ENCODE assay signal across 8 cellular contexts in the genomic region with DNA sequence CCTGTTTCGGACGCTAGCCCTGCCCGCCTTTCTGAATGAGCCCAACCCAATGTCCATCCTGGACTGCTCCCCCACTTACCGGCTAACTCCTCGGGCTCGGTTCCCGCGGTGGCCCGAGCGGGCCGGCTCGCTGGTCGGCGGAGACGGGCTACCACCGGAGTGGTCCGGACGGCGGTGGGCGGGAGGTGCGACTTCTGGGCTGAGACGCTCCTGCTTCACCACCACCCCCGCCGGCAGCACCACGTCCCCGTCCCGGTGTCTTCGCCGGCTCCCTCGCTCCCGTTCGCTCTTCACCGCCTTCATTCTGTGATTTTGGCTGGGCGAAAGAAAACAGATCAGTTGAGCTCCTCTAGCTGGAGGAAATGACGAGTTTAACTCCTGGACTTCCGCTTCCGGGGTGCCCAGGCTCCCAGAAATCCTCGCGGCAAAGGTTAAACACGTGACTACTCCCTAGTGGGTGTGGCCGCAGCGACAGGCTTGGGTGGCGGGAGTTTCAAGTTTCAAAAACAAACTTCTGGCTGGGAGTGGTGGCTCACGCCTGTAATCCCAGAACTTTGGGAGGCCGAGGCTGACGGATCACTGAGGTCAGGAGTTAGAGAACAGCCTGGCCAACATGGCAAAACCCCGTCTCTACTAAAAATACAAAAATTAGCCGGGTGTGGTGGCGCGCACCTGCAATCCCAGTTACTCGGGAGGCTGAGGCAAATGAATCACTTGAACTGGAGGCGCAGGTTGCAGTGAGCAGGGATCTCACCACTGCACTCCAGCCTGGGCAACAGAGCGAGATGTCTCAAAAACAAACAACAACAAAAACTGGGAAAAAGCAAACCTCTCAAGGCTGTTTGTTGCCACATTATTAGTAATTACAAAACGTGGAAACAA. TPM values are rescaled to one million over a fixed set of nuclear protein-coding genes. Genes with fewer than 3 reads are reported as not detected.
DNase-seq lines count a peak whose midpoint lies in the region; ATAC-seq and TF ChIP-seq lines count a peak whose summit lies in the region.

A gene with protein sequence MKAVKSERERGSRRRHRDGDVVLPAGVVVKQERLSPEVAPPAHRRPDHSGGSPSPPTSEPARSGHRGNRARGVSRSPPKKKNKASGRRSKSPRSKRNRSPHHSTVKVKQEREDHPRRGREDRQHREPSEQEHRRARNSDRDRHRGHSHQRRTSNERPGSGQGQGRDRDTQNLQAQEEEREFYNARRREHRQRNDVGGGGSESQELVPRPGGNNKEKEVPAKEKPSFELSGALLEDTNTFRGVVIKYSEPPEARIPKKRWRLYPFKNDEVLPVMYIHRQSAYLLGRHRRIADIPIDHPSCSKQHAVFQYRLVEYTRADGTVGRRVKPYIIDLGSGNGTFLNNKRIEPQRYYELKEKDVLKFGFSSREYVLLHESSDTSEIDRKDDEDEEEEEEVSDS (minus strand): TSS at position 367 of the 882 bp plus-strand sequence. CDS start 64 bp downstream, at position 303.

- peak; percentile 96 for DNase-seq in G401 (ENCODE audit: low spot score)
- peak; percentile 88 for DNase-seq in NCI-H1105 treated with DMSO at 0.1 percent for 48 hours (lab: John Stamatoyannopoulos, UW)
- peak; percentile 94 for DNase-seq in SKM-1 treated with dmso at 0.1 percent for 144 hours (lab: John Stamatoyannopoulos, UW; ENCODE audit: unreplicated experiment)
- DNase-seq in activated naive CD4-positive, alpha-beta T cell treated with anti-CD3 and anti-CD28 coated beads, Interleukin-2, amount 50 U/mL, for 72 hours (ENCODE audit: low spot score in 2 of 2) = peak; percentile 86 to 92
- peak; percentile 86 for DNase-seq in glomerular visceral epithelial cell (ENCODE audit: extremely low spot score)
- peak; percentile 73 for DNase-seq in omental fat pad (ENCODE audit: low spot score)

- no peak within 1 kb of the TSS for H3K27ac ChIP-seq in temporal lobe (ENCODE audit: low read depth, low read length)

- no peak for TF ChIP-seq CTCF in omental fat pad (IDR thresholded peaks at IDR 0.05)

- ATAC-seq in HG02588 (IDR thresholded peaks at IDR 0.05; ENCODE audit: unreplicated experiment) (peak; percentile 76), omental fat pad (ENCODE audit: low FRiP score) (peak; percentile 79)
- peak; percentile 95 to 100 for ATAC-seq in activated naive CD4-positive, alpha-beta T cell treated with anti-CD3 and anti-CD28 coated beads, Interleukin-2, amount 50 U/mL, for 72 hours

- no peaks in the 10 kb centered on the region for H3K9me3 Mint-ChIP-seq in activated naive CD4-positive, alpha-beta T cell treated with anti-CD3 and anti-CD28 coated beads, Interleukin-2, amount 50 U/mL, for 72 hours

- H3K27ac Mint-ChIP-seq in activated naive CD4-positive, alpha-beta T cell treated with anti-CD3 and anti-CD28 coated beads, Interleukin-2, amount 50 U/mL, for 72 hours = peak within 1 kb of the TSS; percentile 99 to 100

- H3K36me3 Mint-ChIP-seq in activated naive CD4-positive, alpha-beta T cell treated with anti-CD3 and anti-CD28 coated beads, Interleukin-2, amount 50 U/mL, for 72 hours = peaks cover 15 to 19% of the 10 kb centered on the region in 2 donors

- in situ Hi-C loops in G401 (cut with HindIII; ENCODE audit: low sequenced_read_pairs) = no loop called here

RNA-seq across cellular contexts. Expression of the gene that starts here (rescaled TPM):
- 8.0 and 9.0 TPM in 2 replicates for total RNA-seq in G401 (2014; rRNA removed; shearing (Covaris generic))
- 10 to 100 TPM; 22.1 to 29.5 TPM for total RNA-seq in activated naive CD4-positive, alpha-beta T cell treated with anti-CD3 and anti-CD28 coated beads, Interleukin-2, amount 50 U/mL, for 72 hours
- 10 to 100 TPM; 11.6 to 27.6 (median 15.7) TPM for total RNA-seq in omental fat pad
- total RNA-seq in temporal lobe = 14.3 TPM
